Comparison of ENCODE assay signal across 8 cellular contexts in genomic region chr17:42276359-42276608, GRCh38.
DNase-seq lines count a peak whose midpoint lies in the region; ATAC-seq lines count a peak whose summit lies in the region.

Gene STAT5B, minus strand, starts transcription at chr17:42276391. Its CDS starts 44,264 bp downstream, at chr17:42232127.

- no peaks in the 10 kb centered on the region for H3K36me3 Mint-ChIP-seq in memory B cell

- peak within 1 kb of the TSS; percentile 79 for H3K27ac ChIP-seq in effector memory CD4-positive, alpha-beta T cell (ENCODE audit: insufficient read depth, low read length, poor library complexity, severe bottlenecking)

- H3K27me3 Mint-ChIP-seq in memory B cell: no peaks in the 10 kb centered on the region

- H3K4me1 ChIP-seq in effector memory CD4-positive, alpha-beta T cell (ENCODE audit: control insufficient read depth, insufficient read depth, low read length, poor library complexity, severe bottlenecking): peaks cover 14% of the 10 kb centered on the region

- H3K4me1 Mint-ChIP-seq in memory B cell: peaks cover 41% of the 10 kb centered on the region

- H3K4me3 Mint-ChIP-seq in memory B cell: peak within 1 kb of the TSS; percentile 91

- H3K4me3 ChIP-seq in effector memory CD4-positive, alpha-beta T cell (ENCODE audit: insufficient read depth, low read depth, low read length, poor library complexity, severe bottlenecking): peak within 1 kb of the TSS; percentile 85

- peak within 1 kb of the TSS; percentile 87 for H3K27ac Mint-ChIP-seq in memory B cell

- peak; percentile 16 for DNase-seq in DMS153 (lab: John Stamatoyannopoulos, UW)
- DNase-seq in DMS153 treated with DMSO at 0.1 percent for 48 hours (lab: John Stamatoyannopoulos, UW; ENCODE audit: unreplicated experiment): no peak
- DNase-seq in NCI-H526 treated with DMSO at 0.1 percent for 48 hours (lab: John Stamatoyannopoulos, UW): peak; percentile 32
- DNase-seq in activated CD8-positive, alpha-beta memory T cell treated with anti-CD3 and anti-CD28 coated beads for 4 hours (ENCODE audit: low read depth in 2 of 2): peak; percentile 26 to 39
- DNase-seq in effector memory CD4-positive, alpha-beta T cell: peak; percentile 39 to 51 (median 45)
- DNase-seq in memory B cell (ENCODE audit: low spot score in 2 of 2): peak; percentile 72 to 78
- peak; percentile 73 for DNase-seq in stimulated activated CD8-positive, alpha-beta memory T cell treated with anti-CD3 and anti-CD28 coated beads, Interleukin-4, amount 100 ng/mL, for 48 hours

- ATAC-seq in HG02763 (IDR thresholded peaks at IDR 0.05; ENCODE audit: unreplicated experiment) (peak; percentile 67), memory B cell (ENCODE audit: low read depth) (peak; percentile 83)

- H3K9me3 ChIP-seq in effector memory CD4-positive, alpha-beta T cell (ENCODE audit: control insufficient read depth, low read length): no peaks in the 10 kb centered on the region

- H3K9me3 Mint-ChIP-seq in memory B cell: no peaks in the 10 kb centered on the region

- H3K36me3 ChIP-seq in effector memory CD4-positive, alpha-beta T cell (ENCODE audit: control insufficient read depth, insufficient read depth, low read length): no peaks in the 10 kb centered on the region

- no peaks in the 10 kb centered on the region for H3K27me3 ChIP-seq in effector memory CD4-positive, alpha-beta T cell (replicated peaks; ENCODE audit: control insufficient read depth, insufficient read depth, low read length, poor library complexity, severe bottlenecking)
